8 cellular contexts compared by ENCODE assay signal in the genomic region with DNA sequence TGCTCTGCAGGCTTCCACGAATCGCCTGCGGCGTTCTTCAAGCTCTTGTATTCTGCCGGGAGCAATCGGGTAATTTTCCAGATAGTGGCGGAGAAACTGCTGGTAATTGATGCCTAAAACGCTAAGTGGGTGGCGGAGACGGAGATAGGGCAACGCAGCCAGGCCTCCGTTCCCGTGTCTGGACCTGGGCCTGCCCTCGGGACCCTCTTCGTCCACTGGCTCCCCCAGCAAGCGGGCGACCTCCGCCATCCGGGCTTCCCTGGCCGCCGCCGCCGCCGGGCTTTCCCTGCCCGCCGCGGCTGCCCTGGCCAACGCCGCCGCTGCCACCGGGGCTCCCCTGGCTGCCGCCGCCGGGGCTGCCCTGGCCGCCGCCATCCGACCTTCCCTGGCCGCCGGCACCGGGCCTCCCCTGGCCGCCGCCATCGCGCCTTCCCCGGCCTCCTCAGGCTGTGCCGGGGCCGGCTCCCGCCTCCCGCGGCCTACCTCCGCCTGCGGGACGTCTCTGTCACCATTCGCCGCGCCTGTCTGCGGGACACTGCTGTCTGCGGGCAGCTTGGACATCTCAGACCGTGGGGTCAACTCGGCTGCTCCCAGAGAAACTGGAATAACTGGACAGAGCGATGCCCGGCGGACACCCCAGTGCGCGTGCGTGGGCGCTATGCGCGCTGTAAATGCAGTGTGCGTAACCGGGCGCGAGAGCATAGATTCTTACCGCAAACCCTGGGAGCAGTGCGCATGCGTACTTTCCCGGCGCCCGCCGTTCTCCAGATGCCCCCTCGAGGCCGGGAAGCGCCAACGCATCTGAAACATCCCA. TPM values are rescaled to one million over a fixed set of nuclear protein-coding genes. Genes with fewer than 3 reads are reported as not detected.
DNase-seq lines count a peak whose midpoint lies in the region; ATAC-seq, FAIRE-seq and TF ChIP-seq lines count a peak whose summit lies in the region.

A gene with protein sequence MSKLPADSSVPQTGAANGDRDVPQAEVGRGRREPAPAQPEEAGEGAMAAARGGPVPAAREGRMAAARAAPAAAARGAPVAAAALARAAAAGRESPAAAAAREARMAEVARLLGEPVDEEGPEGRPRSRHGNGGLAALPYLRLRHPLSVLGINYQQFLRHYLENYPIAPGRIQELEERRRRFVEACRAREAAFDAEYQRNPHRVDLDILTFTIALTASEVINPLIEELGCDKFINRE (minus strand): TSS at position 643 of the 814 bp plus-strand sequence. CDS start 82 bp downstream, at position 561.

- TF ChIP-seq CTCF in WERI-Rb-1 (IDR thresholded peaks at IDR 0.05; ENCODE audit: low read depth, low read length), result peak; percentile 59
- peak; percentile 66 to 85 for TF ChIP-seq CTCF in mammary epithelial cell (conservative IDR thresholded peaks at IDR 0.05 in 1 of 2, IDR thresholded peaks at IDR 0.05 in 1 of 2; ENCODE audit: extremely low read depth in 1 of 2, insufficient read depth in 1 of 2, low read depth in 1 of 2, low read length in 2 of 2)

- peak within 1 kb of the TSS; percentile 96 for H2AFZ ChIP-seq in mammary epithelial cell (ENCODE audit: low read depth, low read length)

- dilution Hi-C loops in mammary epithelial cell (cut with HindIII; ENCODE audit: low sequenced_read_pairs), result loop anchor here (5.0 to 10.0 kb wide), 4 partner anchors 37 to 285 kb away; a partner anchor contains a TSS

- H3K27me3 ChIP-seq in WERI-Rb-1 (ENCODE audit: insufficient read depth, low read depth, severe bottlenecking) (no peaks in the 10 kb centered on the region), mammary epithelial cell (ENCODE audit: insufficient read depth, low read length) (no peaks in the 10 kb centered on the region), small intestine (ENCODE audit: control insufficient read depth in 2 of 2, insufficient read depth in 2 of 2, low read length in 2 of 2) (no peaks in the 10 kb centered on the region)

- no peaks in the 10 kb centered on the region; the same call in 1 of the 2 replicates for H3K36me3 ChIP-seq in WERI-Rb-1
- no peaks in the 10 kb centered on the region for H3K36me3 ChIP-seq in mammary epithelial cell (ENCODE audit: insufficient read depth, low read length)
- H3K36me3 ChIP-seq in small intestine (ENCODE audit: control insufficient read depth in 2 of 2, insufficient read depth in 2 of 2, low read length in 2 of 2), result no peaks in the 10 kb centered on the region

- peak within 1 kb of the TSS; percentile 81 for H3K4me2 ChIP-seq in mammary epithelial cell (ENCODE audit: insufficient read depth, low read depth, low read length)

- H3K4me1 ChIP-seq in mammary epithelial cell (ENCODE audit: insufficient read depth, low read length) (peaks cover 36% of the 10 kb centered on the region), small intestine (ENCODE audit: control insufficient read depth in 2 of 2, insufficient read depth in 1 of 2, low read depth in 1 of 2, low read length in 1 of 2) (no peaks in the 10 kb centered on the region)

- CTCF ChIA-PET in mammary epithelial cell (lab: Charles Lee; ENCODE audit: low non-redundant PET), result interaction anchor here (0.6 kb wide), 1 partner anchor 25 kb away, joined by 3 read pairs; a partner anchor contains a TSS

- no peaks in the 10 kb centered on the region for H4K20me1 ChIP-seq in mammary epithelial cell (ENCODE audit: insufficient read depth, low read length)

- FAIRE-seq in small intestine (lab: Jason Lieb, UNC), result no peak

- H3K4me3 ChIP-seq in WERI-Rb-1 (ENCODE audit: low read depth, low read length) (peak within 1 kb of the TSS; percentile 92), mammary epithelial cell (replicated peaks in 1 of 3; ENCODE audit: insufficient read depth in 1 of 3, low read depth in 2 of 3, low read length in 3 of 3) (peak within 1 kb of the TSS; percentile 73 to 90 (median 88)), small intestine (ENCODE audit: low read depth in 1 of 2, low read length in 2 of 2) (peak within 1 kb of the TSS; percentile 88 to 93)

- peaks cover 29% of the 10 kb centered on the region for H3K79me2 ChIP-seq in mammary epithelial cell (ENCODE audit: insufficient read depth, low read length)

- peak; percentile 86 for ATAC-seq in GM18868 (IDR thresholded peaks at IDR 0.05; ENCODE audit: unreplicated experiment)
- peak; percentile 86 for ATAC-seq in HG03139 (IDR thresholded peaks at IDR 0.05; ENCODE audit: unreplicated experiment)

- TSS peak; percentile 33 for BruUV-seq in mammary epithelial cell (replicated peaks; lab: Mats Ljungman, UMichigan)

- H3K9ac ChIP-seq in mammary epithelial cell (ENCODE audit: insufficient read depth, low read length), result peak within 1 kb of the TSS; percentile 86

- intact Hi-C loops in mammary epithelial cell (cut with micrococcal nuclease), result loop anchor here (1.0 to 10.0 kb wide), 2 partner anchors 99 to 305 kb away; a partner anchor contains a TSS

- DNase-seq in ACHN (peak; percentile 88), NCI-H2196 treated with DMSO at 0.1 percent for 48 hours (lab: John Stamatoyannopoulos, UW; ENCODE audit: unreplicated experiment) (peak; percentile 94), WERI-Rb-1 (peak; percentile 93), mammary epithelial cell (peak; percentile 84), iPS-NIHi11 (ENCODE audit: low spot score) (peak; percentile 95), small intestine (peak; percentile 93)

- 9% methylated on average over 25 of the region's 84 CpGs for WGBS in mammary epithelial cell (ENCODE audit: low coverage, missing lambda C conversion rate)
- WGBS in small intestine, 3 donors, result 0% methylated on average over 70 to 84 of the region's 84 CpGs

- in situ Hi-C loops in ACHN (cut with HindIII; ENCODE audit: low pct_ligation_motif_present, low pct_unique_long_range_greater_than_20kb, low sequenced_read_pairs) (no loop called here), mammary epithelial cell (cut with MboI; ENCODE audit: low sequenced_read_pairs in 2 of 2) (no loop called here)

- H3K9me3 ChIP-seq in WERI-Rb-1 (ENCODE audit: severe bottlenecking), result no peaks in the 10 kb centered on the region
- H3K9me3 ChIP-seq in mammary epithelial cell (replicated peaks; ENCODE audit: insufficient read depth, low read length), result no peaks in the 10 kb centered on the region
- no peaks in the 10 kb centered on the region for H3K9me3 ChIP-seq in small intestine (ENCODE audit: control insufficient read depth, low read depth)

- H3K27ac ChIP-seq in WERI-Rb-1 (peak within 1 kb of the TSS; percentile 85), mammary epithelial cell (ENCODE audit: insufficient read depth, low read depth, low read length) (peak within 1 kb of the TSS; percentile 69), small intestine (ENCODE audit: low read depth in 1 of 2, low read length in 1 of 2) (peak within 1 kb of the TSS; percentile 80 to 97)

RNA-seq across cellular contexts. Expression of the gene that starts here (rescaled TPM):
- 10 to 100 TPM in 1 of 2 donors, 1 to 10 TPM in 1; 9.7 to 15.0 TPM for total RNA-seq in mammary epithelial cell
- 6.7 TPM for polyA plus RNA-seq in mammary epithelial cell
- 1.4 TPM for polyA minus RNA-seq in mammary epithelial cell
- polyA plus RNA-seq in small intestine, result 10 to 100 TPM; 11.1 to 13.4 (median 12.7) TPM

Comparison
In these comparisons a context has a peak if more than half of its experiments do, and no peak if none do; other contexts are left out.
1. Peak in every context shown above with its lines: DNase-seq, ATAC-seq, H3K4me3 ChIP-seq and H3K27ac ChIP-seq.